ENCODE assay signal across 9 cellular contexts in the genomic region with DNA sequence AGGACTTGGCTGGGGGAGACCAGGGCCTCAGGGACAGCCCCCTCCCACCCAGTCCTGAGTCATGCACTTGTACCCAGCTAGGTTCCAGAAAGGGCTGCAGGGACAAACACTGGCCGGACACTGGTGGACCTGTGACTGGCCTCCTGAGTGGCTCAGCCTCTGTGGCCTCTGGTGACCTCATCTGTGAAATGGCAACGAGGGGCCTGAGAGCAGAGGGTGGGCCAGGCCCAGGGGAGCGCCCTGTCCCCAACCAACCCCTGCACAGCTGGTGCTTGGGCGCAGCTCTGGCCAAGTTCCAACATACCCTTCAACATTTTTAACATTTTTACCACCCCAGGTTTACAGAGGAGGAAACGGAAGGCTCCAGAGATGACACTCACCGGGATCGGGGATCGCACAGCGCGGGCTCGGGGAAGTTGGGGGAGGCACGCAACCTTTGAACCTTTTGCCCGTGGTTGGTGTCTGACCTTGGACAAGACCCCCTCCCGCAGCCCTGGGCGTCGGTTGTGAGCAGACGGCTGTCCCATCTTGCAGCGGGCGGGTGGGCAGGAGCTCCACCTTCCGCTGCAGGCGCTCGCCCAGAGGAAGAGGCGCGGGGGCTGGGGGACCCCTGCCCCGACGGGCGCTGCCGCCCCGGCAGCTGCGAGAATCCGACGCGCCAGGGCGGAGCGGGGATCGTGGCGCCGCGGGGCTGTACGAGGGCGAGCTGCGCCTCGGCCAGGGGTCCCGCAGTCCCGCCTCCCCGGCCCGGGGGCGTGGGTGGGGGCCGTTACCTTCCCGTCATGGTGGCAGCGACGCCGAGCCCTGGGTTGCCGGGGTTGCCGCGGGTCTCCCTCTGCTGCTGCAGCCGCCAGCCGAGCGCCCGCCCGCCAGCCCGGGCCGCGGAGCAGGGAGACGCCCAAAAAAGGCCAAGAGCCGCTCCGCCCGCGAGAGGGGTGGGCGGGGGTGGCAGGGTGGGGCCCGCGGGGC. TPM values are rescaled to one million over a fixed set of nuclear protein-coding genes. Genes with fewer than 3 reads are reported as not detected.
DNase-seq lines count a peak whose midpoint lies in the region; ATAC-seq and TF ChIP-seq lines count a peak whose summit lies in the region.
"Had no signal": no experiment of that assay in that cellular context is flagged by ENCODE, and none has a peak within 500 bp of the region (broad histone marks: within the 10 kb centered on the region; RNA-seq: fewer than 3 reads in every experiment).

No MANE protein-coding gene starts in this region.

- H3K27me3 ChIP-seq in heart left ventricle = peaks cover 0 to 26% (median 0%) of the 10 kb centered on the region in 9 donors

- peaks cover 10% of the 10 kb centered on the region for H3K4me1 Mint-ChIP-seq in progenitor cell of endocrine pancreas (ENCODE audit: low read depth)

- peaks cover 0 to 4% (median 0%) of the 10 kb centered on the region in 9 donors for H3K36me3 ChIP-seq in heart left ventricle

- H3K9me3 ChIP-seq in heart left ventricle = no peaks in the 10 kb centered on the region

- WGBS in heart left ventricle, 4 donors = 2 to 5% (median 3%) methylated on average over 8 to 72 of the region's 72 CpGs

- peak overlapping the region; percentile 68 for H3K4me3 Mint-ChIP-seq in progenitor cell of endocrine pancreas (ENCODE audit: low read depth)

- TF ChIP-seq POLR2A in heart left ventricle (IDR thresholded peaks at IDR 0.05) = peak in 1 of 2 donors; percentile 41

- H3K27ac Mint-ChIP-seq in progenitor cell of endocrine pancreas = no peak overlapping the region

- peak; percentile 23 for DNase-seq in stimulated activated CD4-positive, alpha-beta T cell treated with anti-CD3 and anti-CD28 coated beads, Interleukin-12 subunit alpha, Interleukin-12 subunit beta, amount 100 ng/mL, for 4 hours
- no peak for DNase-seq in stimulated activated CD4-positive, alpha-beta T cell treated with anti-CD3 and anti-CD28 coated beads, Interleukin-2, amount 100 ng/mL, for 48 hours
- peak; percentile 25 for DNase-seq in activated naive CD4-positive, alpha-beta T cell treated with Interleukin-2 at 50 U/mL for 16 hours
- DNase-seq in heart left ventricle (peak in 4 of 5 donors; percentile 68 to 78 (median 73)), progenitor cell of endocrine pancreas (ENCODE audit: low spot score, unreplicated experiment) (no peak), NCI-H2029 (lab: John Stamatoyannopoulos, UW) (no peak)

- H3K9me3 Mint-ChIP-seq in progenitor cell of endocrine pancreas (ENCODE audit: low read depth) = no peaks in the 10 kb centered on the region

- ATAC-seq in heart left ventricle (peak; percentile 13 to 58 (median 32)), HG02840 (IDR thresholded peaks at IDR 0.05; ENCODE audit: low FRiP score, unreplicated experiment) (no peak), GM19324 (IDR thresholded peaks at IDR 0.05; ENCODE audit: low FRiP score, unreplicated experiment) (no peak)

- H3K4me3 ChIP-seq in heart left ventricle = peak overlapping the region; percentile 69 to 98 (median 86)

- peaks cover 0 to 68% (median 42%) of the 10 kb centered on the region in 12 donors for H3K4me1 ChIP-seq in heart left ventricle

- H3K36me3 Mint-ChIP-seq in progenitor cell of endocrine pancreas (ENCODE audit: insufficient read depth) = no peaks in the 10 kb centered on the region

- TF ChIP-seq CTCF in heart left ventricle (IDR thresholded peaks at IDR 0.05) (no peak), progenitor cell of endocrine pancreas (IDR thresholded peaks at IDR 0.05; ENCODE audit: unreplicated experiment) (no peak)

- intact Hi-C loops in heart left ventricle (cut with DNase I) = loop anchor here in 5 of 10 donors (2.0 to 10.0 kb wide), 7 partner anchors 16 to 82 kb away; no protein-coding TSS in a partner anchor

- peaks cover 78% of the 10 kb centered on the region for H3K27me3 Mint-ChIP-seq in progenitor cell of endocrine pancreas

- H3K27ac ChIP-seq in heart left ventricle = peak overlapping the region; percentile 88 to 100 (median 96)

RNA-seq across cellular contexts. Expression of gene LIMS2, which starts 0.8 kb away (rescaled TPM):
- total RNA-seq in heart left ventricle = 100 to 1,000 TPM in 7 of 9 donors, 10 to 100 TPM in 2; 97.1 to 225 (median 158) TPM
- polyA plus RNA-seq in heart left ventricle = 100 to 1,000 TPM; 115 to 293 TPM
- 6.1 and 6.2 TPM in 2 replicates for total RNA-seq in progenitor cell of endocrine pancreas

RNA-seq across cellular contexts. Expression of gene SFT2D3, which starts 26.8 kb away (rescaled TPM):
- total RNA-seq in heart left ventricle (1 to 10 TPM; 2.4 to 5.2 (median 3.7) TPM), progenitor cell of endocrine pancreas (13.7 and 15.3 TPM in 2 replicates)
- polyA plus RNA-seq in heart left ventricle = 1 to 10 TPM; 2.8 to 3.4 TPM

RNA-seq across cellular contexts. Expression of gene GPR17, which starts 28.6 kb away (rescaled TPM):
- total RNA-seq in heart left ventricle (under 1 TPM in 6 of 9 donors, not detected in 3; 0.10 to 0.36 (median 0.24) TPM), progenitor cell of endocrine pancreas (not detected in 2 replicates)
- 1 to 10 TPM in 1 of 2 donors, under 1 TPM in 1; 0.26 to 8.0 TPM for polyA plus RNA-seq in heart left ventricle
- total RNA-seq: activated CD8-positive, alpha-beta memory T cell treated with anti-CD3 and anti-CD28 coated beads for 36 hours had no signal

Comparison
In these comparisons a context has a peak if more than half of its experiments do, and no peak if none do; other contexts are left out.
1. DNase-seq: peak in stimulated activated CD4-positive, alpha-beta T cell treated with anti-CD3 and anti-CD28 coated beads, Interleukin-12 subunit alpha, Interleukin-12 subunit beta, amount 100 ng/mL, for 4 hours (single experiment), activated naive CD4-positive, alpha-beta T cell treated with Interleukin-2 at 50 U/mL for 16 hours (single experiment) and heart left ventricle (4 of 5); none in stimulated activated CD4-positive, alpha-beta T cell treated with anti-CD3 and anti-CD28 coated beads, Interleukin-2, amount 100 ng/mL, for 48 hours (0 of 2), progenitor cell of endocrine pancreas (single experiment) and NCI-H2029 (single experiment).
2. ATAC-seq: peak in heart left ventricle (4 of 4); none in HG02840 (single experiment) and GM19324 (single experiment).
3. RNA of gene LIMS2, which starts 0.8 kb away (total RNA-seq): 97.1 to 225 TPM in heart left ventricle; 6.1 to 6.2 TPM in progenitor cell of endocrine pancreas; every median in the first group is over 10 times any median in the second.